In genomic region chr12:122187466-122187865, GRCh38 we compare ENCODE assay signal across 43 cellular contexts. TPM values are rescaled to one million over a fixed set of nuclear protein-coding genes. Genes with fewer than 3 reads are reported as not detected.
"Had no signal": no experiment of that assay in that cellular context is flagged by ENCODE, and none has a peak within 500 bp of the region (broad histone marks: within the 10 kb centered on the region; RNA-seq: fewer than 3 reads in every experiment).

No MANE protein-coding gene starts in this region.

- H3K4me2 ChIP-seq: hepatocyte had no signal

- H3K27me3 Mint-ChIP-seq: activated naive CD4-positive, alpha-beta T cell treated with anti-CD3 and anti-CD28 coated beads, Interleukin-2, amount 50 U/mL, for 24 hours had no signal

- H3K36me3 ChIP-seq: adrenal gland, esophagus squamous epithelium, gastroesophageal sphincter, heart right ventricle, WERI-Rb-1 had no signal

- H3K36me3 Mint-ChIP-seq: activated CD4-positive, alpha-beta memory T cell treated with anti-CD3 and anti-CD28 coated beads for 36 hours; activated CD8-positive, alpha-beta memory T cell treated with anti-CD3 and anti-CD28 coated beads, Interleukin-2, amount 10 ng/mL, durations not matched to agents 7 days and 5 days; activated naive CD4-positive, alpha-beta T cell treated with anti-CD3 and anti-CD28 coated beads, Interleukin-2, amount 50 U/mL, for 24 hours; activated naive CD8-positive, alpha-beta T cell treated with anti-CD3 and anti-CD28 coated beads for 36 hours had no signal

- ATAC-seq: activated CD4-positive, alpha-beta T cell treated with anti-CD3 and anti-CD28 coated beads for 36 hours; activated CD8-positive, alpha-beta memory T cell treated with anti-CD3 and anti-CD28 coated beads, Interleukin-2, amount 10 ng/mL, durations not matched to agents 7 days and 5 days; activated CD8-positive, alpha-beta T cell treated with anti-CD3 and anti-CD28 coated beads, Interleukin-2, amount 10 ng/mL, durations not matched to agents 7 days and 5 days; activated naive CD8-positive, alpha-beta T cell treated with anti-CD3 and anti-CD28 coated beads, Interleukin-2, amount 50 U/mL, for 24 hours; body of pancreas; effector memory CD8-positive, alpha-beta T cell; gastroesophageal sphincter; heart right ventricle had no signal

- H3K9me3 ChIP-seq: adrenal gland, body of pancreas, esophagus squamous epithelium, gastroesophageal sphincter, heart right ventricle had no signal

- H3K4me1 ChIP-seq: adrenal gland had no signal

- H3K4me3 Mint-ChIP-seq: activated CD4-positive, alpha-beta memory T cell treated with anti-CD3 and anti-CD28 coated beads for 36 hours; activated CD4-positive, alpha-beta T cell treated with anti-CD3 and anti-CD28 coated beads for 36 hours; activated CD4-positive, alpha-beta T cell treated with anti-CD3 and anti-CD28 coated beads, Interleukin-2, amount 10 ng/mL, durations not matched to agents 24 days and 14 days; activated CD8-positive, alpha-beta memory T cell treated with anti-CD3 and anti-CD28 coated beads, Interleukin-2, amount 10 ng/mL, durations not matched to agents 7 days and 5 days; activated CD8-positive, alpha-beta T cell treated with anti-CD3 and anti-CD28 coated beads, Interleukin-2, amount 10 ng/mL, durations not matched to agents 7 days and 5 days; activated naive CD4-positive, alpha-beta T cell treated with anti-CD3 and anti-CD28 coated beads for 36 hours; activated naive CD4-positive, alpha-beta T cell treated with anti-CD3 and anti-CD28 coated beads, Interleukin-2, amount 50 U/mL, for 24 hours; activated naive CD8-positive, alpha-beta T cell treated with anti-CD3 and anti-CD28 coated beads for 36 hours; activated naive CD8-positive, alpha-beta T cell treated with anti-CD3 and anti-CD28 coated beads, Interleukin-2, amount 50 U/mL, for 24 hours; activated T-helper 1 cell treated with anti-CD3 and anti-CD28 coated beads, Interleukin-12 subunit alpha, Interleukin-12 subunit beta, Interleukin-2, Interleukin-4 antibody, amounts not matched to agents 30 ng/mL and 10 ng/mL and 1 ng/mL, durations not matched to agents 14 hours and 24 hours and 36 hours; effector memory CD8-positive, alpha-beta T cell; T-helper 2 cell treated with Interferon-gamma antibody and Interleukin-4, amounts not matched to agents 5 μg/mL and 100 μg/mL, for 36 hours had no signal

- H3K4me3 ChIP-seq: adrenal gland, body of pancreas, esophagus squamous epithelium, gastroesophageal sphincter, heart right ventricle, hepatocyte had no signal

- H3K27ac ChIP-seq: adrenal gland, body of pancreas, epithelial cell of prostate, esophagus squamous epithelium, gastroesophageal sphincter, heart right ventricle, hepatocyte, WERI-Rb-1 had no signal

- DNase-seq: activated CD4-positive, alpha-beta memory T cell treated with anti-CD3 and anti-CD28 coated beads for 36 hours; activated CD4-positive, alpha-beta T cell treated with anti-CD3 and anti-CD28 coated beads for 36 hours; activated CD4-positive, alpha-beta T cell treated with anti-CD3 and anti-CD28 coated beads, Interleukin-2, amount 10 ng/mL, durations not matched to agents 24 days and 14 days; activated CD4-positive, CD25-positive, alpha-beta regulatory T cell; activated CD4-positive, CD25-positive, alpha-beta regulatory T cell treated with anti-CD3 and anti-CD28 coated beads, Interleukin-2, amount 50 U/mL, for 72 hours; activated CD8-positive, alpha-beta memory T cell treated with anti-CD3 and anti-CD28 coated beads, Interleukin-2, amount 10 ng/mL, durations not matched to agents 7 days and 5 days; activated CD8-positive, alpha-beta memory T cell treated with anti-CD3 and anti-CD28 coated beads, Interleukin-2, amount 50 U/mL, for 4 hours; activated CD8-positive, alpha-beta T cell treated with anti-CD3 and anti-CD28 coated beads, Interleukin-2, amount 10 ng/mL, durations not matched to agents 7 days and 5 days; activated effector memory CD4-positive, alpha-beta T cell treated with anti-CD3 and anti-CD28 coated beads, Interleukin-2, amount 50 U/mL, for 16 hours; activated naive CD4-positive, alpha-beta T cell treated with anti-CD3 and anti-CD28 coated beads for 36 hours; activated naive CD8-positive, alpha-beta T cell treated with anti-CD3 and anti-CD28 coated beads for 36 hours; activated naive CD8-positive, alpha-beta T cell treated with anti-CD3 and anti-CD28 coated beads, Interleukin-2, amount 50 U/mL, for 24 hours; activated T-cell treated with anti-CD3 and anti-CD28 coated beads, Interleukin-2, amount 50 U/mL, for 1 hour; activated T-cell treated with anti-CD3 and anti-CD28 coated beads, Interleukin-2, amount 50 U/mL, for 48 hours; adrenal gland; amygdala; body of pancreas; caudate nucleus; cortex of kidney; dermis blood vessel endothelial cell; effector CD4-positive, alpha-beta T cell; effector memory CD8-positive, alpha-beta T cell; esophagus squamous epithelium; foreskin melanocyte; heart right ventricle; T1000; WERI-Rb-1 had no signal

- H2AFZ ChIP-seq: hepatocyte had no signal

- H3K79me2 ChIP-seq: hepatocyte had no signal

- H3K27me3 ChIP-seq: adrenal gland, body of pancreas, gastroesophageal sphincter, hepatocyte had no signal

- H3K27ac Mint-ChIP-seq: activated CD4-positive, alpha-beta memory T cell treated with anti-CD3 and anti-CD28 coated beads for 36 hours; activated CD4-positive, alpha-beta T cell treated with anti-CD3 and anti-CD28 coated beads for 36 hours; activated CD4-positive, alpha-beta T cell treated with anti-CD3 and anti-CD28 coated beads, Interleukin-2, amount 10 ng/mL, durations not matched to agents 24 days and 14 days; activated CD8-positive, alpha-beta memory T cell treated with anti-CD3 and anti-CD28 coated beads, Interleukin-2, amount 10 ng/mL, durations not matched to agents 7 days and 5 days; activated CD8-positive, alpha-beta T cell treated with anti-CD3 and anti-CD28 coated beads, Interleukin-2, amount 10 ng/mL, durations not matched to agents 7 days and 5 days; activated naive CD4-positive, alpha-beta T cell treated with anti-CD3 and anti-CD28 coated beads for 36 hours; activated naive CD4-positive, alpha-beta T cell treated with anti-CD3 and anti-CD28 coated beads, Interleukin-2, amount 50 U/mL, for 24 hours; activated naive CD8-positive, alpha-beta T cell treated with anti-CD3 and anti-CD28 coated beads for 36 hours; activated naive CD8-positive, alpha-beta T cell treated with anti-CD3 and anti-CD28 coated beads, Interleukin-2, amount 50 U/mL, for 24 hours; activated T-helper 1 cell treated with anti-CD3 and anti-CD28 coated beads, Interleukin-12 subunit alpha, Interleukin-12 subunit beta, Interleukin-2, Interleukin-4 antibody, amounts not matched to agents 30 ng/mL and 10 ng/mL and 1 ng/mL, durations not matched to agents 14 hours and 24 hours and 36 hours; activated T-helper 2 cell treated with anti-CD3 and anti-CD28 coated beads, Interferon-gamma antibody, Interleukin-2, Interleukin-4, amounts not matched to agents 10 μg/mL and 5 μg/mL and 100 μg/mL, durations not matched to agents 14 hours and 24 hours and 36 hours; effector memory CD8-positive, alpha-beta T cell; T-helper 2 cell treated with Interferon-gamma antibody and Interleukin-4, amounts not matched to agents 5 μg/mL and 100 μg/mL, for 36 hours had no signal

- H3K9me3 Mint-ChIP-seq: activated CD4-positive, alpha-beta memory T cell treated with anti-CD3 and anti-CD28 coated beads for 36 hours; activated CD4-positive, alpha-beta T cell treated with anti-CD3 and anti-CD28 coated beads, Interleukin-2, amount 10 ng/mL, durations not matched to agents 24 days and 14 days; activated naive CD4-positive, alpha-beta T cell treated with anti-CD3 and anti-CD28 coated beads for 36 hours; activated naive CD4-positive, alpha-beta T cell treated with anti-CD3 and anti-CD28 coated beads, Interleukin-2, amount 50 U/mL, for 24 hours; activated naive CD8-positive, alpha-beta T cell treated with anti-CD3 and anti-CD28 coated beads for 36 hours; activated naive CD8-positive, alpha-beta T cell treated with anti-CD3 and anti-CD28 coated beads, Interleukin-2, amount 50 U/mL, for 24 hours; activated T-helper 1 cell treated with anti-CD3 and anti-CD28 coated beads, Interleukin-12 subunit alpha, Interleukin-12 subunit beta, Interleukin-2, Interleukin-4 antibody, amounts not matched to agents 30 ng/mL and 10 ng/mL and 1 ng/mL, durations not matched to agents 14 hours and 24 hours and 36 hours; activated T-helper 2 cell treated with anti-CD3 and anti-CD28 coated beads, Interferon-gamma antibody, Interleukin-2, Interleukin-4, amounts not matched to agents 10 μg/mL and 5 μg/mL and 100 μg/mL, durations not matched to agents 14 hours and 24 hours and 36 hours; effector memory CD8-positive, alpha-beta T cell; T-helper 2 cell treated with Interferon-gamma antibody and Interleukin-4, amounts not matched to agents 5 μg/mL and 100 μg/mL, for 36 hours had no signal

- FAIRE-seq: colon, endometrium, endothelial cell of umbilical vein had no signal

RNA-seq across cellular contexts. Expression of gene LRRC43, which starts 4.5 kb away (rescaled TPM):
- total RNA-seq: activated CD8-positive, alpha-beta T cell treated with anti-CD3 and anti-CD28 coated beads, Interleukin-2, amount 10 ng/mL, durations not matched to agents 7 days and 5 days; aorta had no signal
- polyA plus RNA-seq: aorta had no signal

RNA-seq across cellular contexts. Expression of gene IL31, which starts 13.4 kb away (rescaled TPM):
- total RNA-seq: activated CD8-positive, alpha-beta memory T cell treated with anti-CD3 and anti-CD28 coated beads, Interleukin-2, amount 10 ng/mL, durations not matched to agents 7 days and 5 days; activated CD8-positive, alpha-beta T cell treated with anti-CD3 and anti-CD28 coated beads, Interleukin-2, amount 10 ng/mL, durations not matched to agents 7 days and 5 days; activated naive CD4-positive, alpha-beta T cell treated with anti-CD3 and anti-CD28 coated beads for 36 hours; activated naive CD8-positive, alpha-beta T cell treated with anti-CD3 and anti-CD28 coated beads for 36 hours; adrenal gland; aorta; body of pancreas; chondrocyte; dermis blood vessel endothelial cell; endothelial cell of umbilical vein; esophagus squamous epithelium; fibroblast of lung; fibroblast of villous mesenchyme; gastroesophageal sphincter; glomerular endothelial cell; heart right ventricle; hepatocyte had no signal
- polyA plus RNA-seq: adrenal gland, aorta, endothelial cell of umbilical vein, esophagus, fibroblast of lung, heart right ventricle, hepatocyte had no signal

RNA-seq across cellular contexts. Expression of gene B3GNT4, which starts 16.0 kb away (rescaled TPM):
- total RNA-seq: aorta, body of pancreas, gastroesophageal sphincter, glomerular endothelial cell, heart right ventricle had no signal
